In the genomic region with DNA sequence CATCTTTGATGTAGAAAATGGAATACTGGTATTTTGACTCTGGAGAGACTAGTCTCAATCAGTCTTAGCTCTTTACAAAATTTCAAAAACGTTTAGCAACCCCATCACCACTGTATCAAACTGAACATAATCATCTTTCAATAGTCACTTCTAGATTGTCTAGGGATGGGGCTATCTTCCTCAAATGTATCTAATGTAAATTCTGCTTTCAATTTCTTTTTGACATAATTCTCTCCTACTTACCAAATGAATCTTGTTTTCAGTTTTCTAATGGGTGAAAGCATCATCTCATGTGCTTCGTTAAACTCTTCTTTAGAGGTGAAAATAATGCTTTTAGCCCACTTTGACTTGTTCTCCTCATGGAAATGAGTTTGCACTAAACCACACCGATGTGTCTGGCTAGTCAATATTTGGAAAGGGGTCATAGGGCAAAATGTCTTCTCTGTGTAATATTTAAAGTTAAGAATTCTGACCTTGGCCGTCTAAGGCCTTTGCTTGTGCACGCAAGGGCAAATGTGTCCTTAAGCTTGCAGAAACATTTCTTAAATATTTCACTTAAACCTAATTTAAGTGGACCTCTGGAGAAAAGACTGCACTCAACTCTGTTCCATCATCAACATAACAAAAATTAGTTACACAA, we compare ENCODE assay signal across 12 cellular contexts. TPM values are rescaled to one million over a fixed set of nuclear protein-coding genes. Genes with fewer than 3 reads are reported as not detected.
DNase-seq lines count a peak whose midpoint lies in the region; ATAC-seq, FAIRE-seq and TF ChIP-seq lines count a peak whose summit lies in the region.
"Had no signal": no experiment of that assay in that cellular context is flagged by ENCODE, and none has a peak within 500 bp of the region (broad histone marks: within the 10 kb centered on the region; RNA-seq: fewer than 3 reads in every experiment).

No MANE protein-coding gene starts in this region.

- intact Hi-C loops in HepG2 (cut with micrococcal nuclease; ENCODE audit: unreplicated experiment): no loop called here

- H3K4me3 ChIP-seq in A549: no peak overlapping the region
- no peak overlapping the region; a peak in 1 of 6 replicates for H3K4me3 ChIP-seq in HepG2 (replicated peaks in 1 of 3; ENCODE audit: insufficient read depth in 1 of 3, low read depth in 2 of 3, low read length in 3 of 3)

- DNase-seq in A549 (ENCODE audit: low read depth in 1 of 2, low spot score in 1 of 2): no peak
- no peak for DNase-seq in T-helper 2 cell treated with Interferon-gamma antibody and Interleukin-4, amounts not matched to agents 5 μg/mL and 100 μg/mL, for 36 hours (ENCODE audit: low spot score)
- DNase-seq in HepG2 (ENCODE audit: low spot score): no peak
- DNase-seq in putamen (ENCODE audit: low spot score): no peak
- no peak for DNase-seq in cerebellar nuclear complex (lab: John Stamatoyannopoulos, UW)
- no peak for DNase-seq in NCI-H510A (lab: John Stamatoyannopoulos, UW)
- no peak for DNase-seq in COLO829 (ENCODE audit: low spot score)
- DNase-seq: GDM1, mesenchymal stem cell, NCI-H1417, right cardiac atrium had no signal

- ATAC-seq in A549 (no peak), GM18870 (IDR thresholded peaks at IDR 0.05; ENCODE audit: unreplicated experiment) (peak; percentile 45), HepG2 (no peak)
- ATAC-seq: right cardiac atrium had no signal

- no TSS peak for BruUV-seq in HepG2 (replicated peaks; lab: Mats Ljungman, UMichigan)

- H3K4me1 ChIP-seq in A549: peaks cover 41% of the 10 kb centered on the region
- peaks cover 61% of the 10 kb centered on the region for H3K4me1 ChIP-seq in HepG2 (ENCODE audit: insufficient read depth, low read length)

- peaks cover 11% of the 10 kb centered on the region for H3K36me3 Mint-ChIP-seq in T-helper 2 cell treated with Interferon-gamma antibody and Interleukin-4, amounts not matched to agents 5 μg/mL and 100 μg/mL, for 36 hours (ENCODE audit: low read depth)

- H3K27ac Mint-ChIP-seq in T-helper 2 cell treated with Interferon-gamma antibody and Interleukin-4, amounts not matched to agents 5 μg/mL and 100 μg/mL, for 36 hours: peak overlapping the region; percentile 62

- TF ChIP-seq RAD21 in A549 (conservative IDR thresholded peaks at IDR 0.05 in 1 of 2, IDR thresholded peaks at IDR 0.05 in 1 of 2) (no peak), HepG2 (CRISPR knock-in tag; IDR thresholded peaks at IDR 0.05) (no peak)

- 0 out of 5 replicates have a peak, but pooled peaks cover 0 to 1% of the 10 kb centered on the region in 2 experiments for H3K36me3 ChIP-seq in HepG2 (replicated peaks in 1 of 2; ENCODE audit: control insufficient read depth in 1 of 2, insufficient read depth in 2 of 2, low read length in 2 of 2)

- H2AFZ ChIP-seq in HepG2 (ENCODE audit: low read length): no peak overlapping the region

- TF ChIP-seq EP300 in A549 (IDR thresholded peaks at IDR 0.05) (no peak), HepG2 (IDR thresholded peaks at IDR 0.05; ENCODE audit: low read depth in 2 of 2, low read length in 2 of 2) (peak in 1 of 2 experiments; percentile 72; a peak in 2 of 4 replicates), HepG2 (CRISPR knock-in tag; IDR thresholded peaks at IDR 0.05; ENCODE audit: borderline replicate concordance) (no peak)

- H3K27me3 ChIP-seq in HepG2 (ENCODE audit: control insufficient read depth in 1 of 2, insufficient read depth in 2 of 2, low read length in 2 of 2): no peaks in the 10 kb centered on the region; a peak in 1 of 5 replicates

- H3K27ac ChIP-seq in A549 (no peak overlapping the region), HepG2 (ENCODE audit: extremely low read length, insufficient read depth, low read length) (no peak overlapping the region)

- no peak for TF ChIP-seq CTCF in A549 (IDR thresholded peaks at IDR 0.05)
- TF ChIP-seq CTCF in HepG2 (CRISPR knock-in tag; IDR thresholded peaks at IDR 0.05): no peak

- H3K4me2 ChIP-seq in A549 (peak overlapping the region; percentile 36; the same call in 2 of the 3 replicates), HepG2 (ENCODE audit: low read depth, low read length) (peak overlapping the region; percentile 57)

- H3K9me3 ChIP-seq in A549 (no peaks in the 10 kb centered on the region), HepG2 (ENCODE audit: low read length) (no peaks in the 10 kb centered on the region)

- H4K20me1 ChIP-seq in HepG2 (ENCODE audit: insufficient read depth, low read length): peaks cover 79% of the 10 kb centered on the region

- peaks cover 63% of the 10 kb centered on the region for H3K4me1 Mint-ChIP-seq in T-helper 2 cell treated with Interferon-gamma antibody and Interleukin-4, amounts not matched to agents 5 μg/mL and 100 μg/mL, for 36 hours (ENCODE audit: low read depth)

- in situ Hi-C loops in HepG2 (cut with HindIII; ENCODE audit: extremely low pct_ligation_motif_present, low pct_unique_long_range_greater_than_20kb): loop anchor here (10.0 kb wide), 1 partner anchor 298 kb away; a partner anchor contains a TSS

- H3K4me3 Mint-ChIP-seq in T-helper 2 cell treated with Interferon-gamma antibody and Interleukin-4, amounts not matched to agents 5 μg/mL and 100 μg/mL, for 36 hours: peak overlapping the region; percentile 72

- peaks cover 90% of the 10 kb centered on the region for H3K79me2 ChIP-seq in HepG2 (ENCODE audit: insufficient read depth, low read length)

- peaks cover 5% of the 10 kb centered on the region for H3K9me3 Mint-ChIP-seq in T-helper 2 cell treated with Interferon-gamma antibody and Interleukin-4, amounts not matched to agents 5 μg/mL and 100 μg/mL, for 36 hours

- H3K27me3 Mint-ChIP-seq in T-helper 2 cell treated with Interferon-gamma antibody and Interleukin-4, amounts not matched to agents 5 μg/mL and 100 μg/mL, for 36 hours (ENCODE audit: low read depth): no peaks in the 10 kb centered on the region

- TF ChIP-seq POLR2A in A549 (IDR thresholded peaks at IDR 0.05; ENCODE audit: low read length): no peak
- no peak for TF ChIP-seq POLR2A in HepG2 (IDR thresholded peaks at IDR 0.05; ENCODE audit: insufficient read depth in 1 of 2, low read depth in 2 of 2, low read length in 2 of 2)

- H3K9ac ChIP-seq in HepG2 (ENCODE audit: insufficient read depth, low read depth, low read length): no peak overlapping the region

- 54% methylated on average over 5 of the region's 5 CpGs for WGBS in A549 (ENCODE audit: missing lambda C conversion rate)
- WGBS in HepG2 (ENCODE audit: low lambda C conversion rate): 7% methylated on average over 5 of the region's 5 CpGs

- POLR2A ChIA-PET in A549 (lab: Yijun Ruan, JAX): no interaction called here
- POLR2A ChIA-PET in HepG2 (lab: Yijun Ruan, JAX): interaction anchor here (1.1 to 1.5 kb wide), 2 partner anchors 15 to 257 kb away, joined by 3 to 7 read pairs; no protein-coding TSS in a partner anchor

- FAIRE-seq in A549 (lab: Jason Lieb, UNC) (no peak), HepG2 (lab: Jason Lieb, UNC) (no peak)

- CTCF ChIA-PET in A549 (lab: Yijun Ruan, JAX): no interaction called here
- CTCF ChIA-PET in HepG2 (lab: Yijun Ruan, JAX; ENCODE audit: low intra/inter-chr PET ratio, low total read pairs): no interaction called here

RNA-seq across cellular contexts. Expression of a gene that starts 5.2 kb away (rescaled TPM):
- polyA plus RNA-seq in A549 (2011; rRNA removed) (8.2 and 12.3 TPM in 2 replicates), A549 (2017; fragmentation: RNase III; extraction: RNeasy Plus Mini Kit Qiagen cat#74134 plus additional on column Dnase treatment) (7.3 to 9.0 TPM (median 8.7 TPM) in 3 replicates), HepG2 (2011; rRNA removed) (5.7 and 8.0 TPM in 2 replicates)
- polyA plus RNA-seq in A549 (2012; cell fraction: cytosol; rRNA removed): 4.3 and 5.4 TPM in 2 replicates
- polyA plus RNA-seq in A549 (2012; cell fraction: nucleus; rRNA removed): 10.6 and 12.8 TPM in 2 replicates
- polyA minus RNA-seq in A549 (2011; rRNA and poly(A)+ RNA removed): 17.8 and 25.0 TPM in 2 replicates
- total RNA-seq in HepG2 (2016; rRNA removed; fragmentation: Illumina TruSeq; extraction: Trizol): 9.8 and 11.3 TPM in 2 replicates
- 6.0 and 6.1 TPM in 2 replicates for total RNA-seq in HepG2 (2016; cell fraction: cytosol; rRNA removed; fragmentation: Illumina TruSeq; extraction: Trizol; ENCODE audit: low read depth)
- total RNA-seq in HepG2 (2016; cell fraction: insoluble cytoplasmic fraction; rRNA removed; fragmentation: Illumina TruSeq; extraction: Trizol): 9.5 and 11.9 TPM in 2 replicates
- 9.6 and 12.4 TPM in 2 replicates for total RNA-seq in HepG2 (2016; cell fraction: membrane; rRNA removed; fragmentation: Illumina TruSeq; extraction: Trizol)
- 23.0 and 23.2 TPM in 2 replicates for total RNA-seq in HepG2 (2016; cell fraction: nucleus; rRNA removed; fragmentation: Illumina TruSeq; extraction: Trizol)
- polyA plus RNA-seq in HepG2 (2011; cell fraction: cytosol; rRNA removed): 4.5 and 4.9 TPM in 2 replicates
- 27.4 and 30.5 TPM in 2 replicates for polyA plus RNA-seq in HepG2 (2011; cell fraction: nucleus; rRNA removed)
- polyA plus RNA-seq in HepG2 (2012): 16.2 and 16.5 TPM in 2 replicates
- polyA plus RNA-seq in HepG2 (2016; cell fraction: cytosol; fragmentation: Illumina TruSeq; extraction: Trizol; ENCODE audit: low read depth): 2.3 and 2.6 TPM in 2 replicates
- 8.4 and 11.2 TPM in 2 replicates for polyA plus RNA-seq in HepG2 (2016; cell fraction: insoluble cytoplasmic fraction; fragmentation: Illumina TruSeq; extraction: Trizol; ENCODE audit: low read depth)
- 4.2 and 5.0 TPM in 2 replicates for polyA plus RNA-seq in HepG2 (2016; cell fraction: membrane; fragmentation: Illumina TruSeq; extraction: Trizol; ENCODE audit: low read depth)
- polyA plus RNA-seq in HepG2 (2016; cell fraction: nucleus; fragmentation: Illumina TruSeq; extraction: Trizol; ENCODE audit: insufficient read depth, low read depth): 23.6 and 25.1 TPM in 2 replicates
- polyA minus RNA-seq in HepG2 (2011; rRNA and poly(A)+ RNA removed; ENCODE audit: low replicate concordance): 13.9 and 17.8 TPM in 2 replicates
- 5.2 and 6.9 TPM in 2 replicates for polyA minus RNA-seq in HepG2 (2011; cell fraction: cytosol; rRNA and poly(A)+ RNA removed)
- polyA minus RNA-seq in HepG2 (2011; cell fraction: nucleus; rRNA and poly(A)+ RNA removed): 37.6 and 53.8 TPM in 2 replicates

RNA-seq across cellular contexts. Expression of a gene that starts 51.0 kb away (rescaled TPM):
- polyA plus RNA-seq in A549 (2011; rRNA removed): 47.8 and 55.3 TPM in 2 replicates
- 15.0 and 15.1 TPM in 2 replicates for polyA plus RNA-seq in A549 (2012; cell fraction: cytosol; rRNA removed)
- polyA plus RNA-seq in A549 (2012; cell fraction: nucleus; rRNA removed): 9.5 and 10.2 TPM in 2 replicates
- polyA plus RNA-seq in A549 (2017; fragmentation: RNase III; extraction: RNeasy Plus Mini Kit Qiagen cat#74134 plus additional on column Dnase treatment): 32.2 to 33.9 TPM (median 32.9 TPM) in 3 replicates
- 134 and 169 TPM in 2 replicates for polyA minus RNA-seq in A549 (2011; rRNA and poly(A)+ RNA removed)
- 104 and 178 TPM in 2 replicates for total RNA-seq in HepG2 (2016; rRNA removed; fragmentation: Illumina TruSeq; extraction: Trizol)
- 34.4 and 37.3 TPM in 2 replicates for total RNA-seq in HepG2 (2016; cell fraction: cytosol; rRNA removed; fragmentation: Illumina TruSeq; extraction: Trizol; ENCODE audit: low read depth)
- 107 and 164 TPM in 2 replicates for total RNA-seq in HepG2 (2016; cell fraction: insoluble cytoplasmic fraction; rRNA removed; fragmentation: Illumina TruSeq; extraction: Trizol)
- total RNA-seq in HepG2 (2016; cell fraction: membrane; rRNA removed; fragmentation: Illumina TruSeq; extraction: Trizol): 37.1 and 43.1 TPM in 2 replicates
- 42.3 and 46.9 TPM in 2 replicates for total RNA-seq in HepG2 (2016; cell fraction: nucleus; rRNA removed; fragmentation: Illumina TruSeq; extraction: Trizol)
- 27.0 and 28.8 TPM in 2 replicates for polyA plus RNA-seq in HepG2 (2011; rRNA removed)
- 21.8 and 24.3 TPM in 2 replicates for polyA plus RNA-seq in HepG2 (2011; cell fraction: cytosol; rRNA removed)
- polyA plus RNA-seq in HepG2 (2011; cell fraction: nucleus; rRNA removed): 15.1 and 15.4 TPM in 2 replicates
- 23.9 and 26.9 TPM in 2 replicates for polyA plus RNA-seq in HepG2 (2012)
- polyA plus RNA-seq in HepG2 (2016; cell fraction: cytosol; fragmentation: Illumina TruSeq; extraction: Trizol; ENCODE audit: low read depth): 2.7 and 3.0 TPM in 2 replicates
- 70.7 and 75.2 TPM in 2 replicates for polyA plus RNA-seq in HepG2 (2016; cell fraction: insoluble cytoplasmic fraction; fragmentation: Illumina TruSeq; extraction: Trizol; ENCODE audit: low read depth)
- 12.5 and 14.8 TPM in 2 replicates for polyA plus RNA-seq in HepG2 (2016; cell fraction: membrane; fragmentation: Illumina TruSeq; extraction: Trizol; ENCODE audit: low read depth)
- 26.9 and 30.3 TPM in 2 replicates for polyA plus RNA-seq in HepG2 (2016; cell fraction: nucleus; fragmentation: Illumina TruSeq; extraction: Trizol; ENCODE audit: insufficient read depth, low read depth)
- polyA minus RNA-seq in HepG2 (2011; rRNA and poly(A)+ RNA removed; ENCODE audit: low replicate concordance): 84.0 and 119 TPM in 2 replicates
- 68.8 and 69.8 TPM in 2 replicates for polyA minus RNA-seq in HepG2 (2011; cell fraction: cytosol; rRNA and poly(A)+ RNA removed)
- 42.0 and 56.1 TPM in 2 replicates for polyA minus RNA-seq in HepG2 (2011; cell fraction: nucleus; rRNA and poly(A)+ RNA removed)
